1 cellular context compared by ENCODE assay signal in the genomic region with DNA sequence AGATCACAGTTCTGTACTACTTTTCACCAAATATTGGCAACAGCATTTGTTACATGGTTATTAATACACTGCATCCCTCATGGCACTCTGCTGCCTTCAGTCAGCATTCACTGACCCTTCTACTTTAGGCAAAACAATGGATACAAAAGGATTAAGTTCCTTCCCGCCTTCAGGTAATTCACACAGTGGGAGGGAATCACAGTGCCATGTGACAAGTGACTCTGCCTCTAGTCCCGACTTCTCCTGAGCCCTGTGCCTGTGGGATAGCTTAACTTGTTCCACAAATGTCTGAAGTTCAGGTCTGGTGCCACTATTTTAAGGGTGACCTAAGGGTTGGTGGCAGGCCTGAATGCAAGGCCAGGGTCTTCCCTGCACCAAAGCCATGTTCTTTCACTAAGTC.
TF ChIP-seq lines count a peak whose summit lies in the region.

No MANE protein-coding gene starts in this region.

TF ChIP-seq in H1, 55 proteins besides CTCF, POLR2A, EP300 and RAD21 (continued from another document):
- TF ChIP-seq GABPA (IDR thresholded peaks at IDR 0.05; ENCODE audit: borderline replicate concordance, insufficient read depth, low read length) (no peak), JUND (IDR thresholded peaks at IDR 0.05; ENCODE audit: low read length) (no peak), NANOG (IDR thresholded peaks at IDR 0.05; ENCODE audit: insufficient read depth, low read depth, low read length, poor library complexity, severe bottlenecking) (no peak), CREB1 (IDR thresholded peaks at IDR 0.05) (no peak), SIX5 (IDR thresholded peaks at IDR 0.05; ENCODE audit: low read depth, low read length) (no peak), BACH1 (IDR thresholded peaks at IDR 0.05; ENCODE audit: low read length) (no peak), SP1 (IDR thresholded peaks at IDR 0.05; ENCODE audit: low read depth, low read length) (no peak), JUN (IDR thresholded peaks at IDR 0.05; ENCODE audit: low read depth, low read length) (no peak), TBP (IDR thresholded peaks at IDR 0.05; ENCODE audit: low read depth, low read length) (no peak), RXRA (IDR thresholded peaks at IDR 0.05; ENCODE audit: insufficient read depth, low read depth, low read length) (no peak), TCF12 (IDR thresholded peaks at IDR 0.05; ENCODE audit: low read depth, low read length) (no peak), SIN3A (conservative IDR thresholded peaks at IDR 0.05 in 1 of 2, IDR thresholded peaks at IDR 0.05 in 1 of 2; ENCODE audit: low read depth in 1 of 2, low read length in 2 of 2) (no peak), KDM1A (IDR thresholded peaks at IDR 0.05; ENCODE audit: borderline replicate concordance, low read length) (no peak), TAF7 (optimal IDR thresholded peaks at IDR 0.05; ENCODE audit: borderline replicate concordance, low read depth, low read length) (no peak), BCL11A (IDR thresholded peaks at IDR 0.05; ENCODE audit: low read depth in 2 of 2, low read length in 2 of 2) (no peak), EGR1 (IDR thresholded peaks at IDR 0.05; ENCODE audit: borderline replicate concordance, low read depth, low read length) (no peak), CHD2 (IDR thresholded peaks at IDR 0.05; ENCODE audit: low read length) (no peak), KDM4A (IDR thresholded peaks at IDR 0.05; ENCODE audit: low read depth, low read length, severe bottlenecking) (no peak), ZNF274 (IDR thresholded peaks at IDR 0.05; ENCODE audit: borderline replicate concordance, extremely low read depth, low read length) (no peak), POLR2AphosphoS5 (IDR thresholded peaks at IDR 0.05; ENCODE audit: low read depth, low read length) (peak; percentile 34), CEBPB (IDR thresholded peaks at IDR 0.05; ENCODE audit: low read depth, low read length) (no peak), MAFK (IDR thresholded peaks at IDR 0.05; ENCODE audit: low read depth, low read length) (no peak), YY1 (IDR thresholded peaks at IDR 0.05; ENCODE audit: low read depth, low read length) (no peak), TEAD4 (IDR thresholded peaks at IDR 0.05; ENCODE audit: low read depth, low read length) (no peak), HDAC2 (IDR thresholded peaks at IDR 0.05; ENCODE audit: borderline replicate concordance in 1 of 2, low read depth in 2 of 2, low read length in 2 of 2) (no peak), SIRT6 (IDR thresholded peaks at IDR 0.05; ENCODE audit: low read length) (no peak), POU5F1 (IDR thresholded peaks at IDR 0.05; ENCODE audit: low read depth, low read length) (no peak), CBX8 (IDR thresholded peaks at IDR 0.05; ENCODE audit: borderline replicate concordance, low read depth, low read length) (no peak), SRF (IDR thresholded peaks at IDR 0.05; ENCODE audit: low read depth, low read length) (no peak)
- TF ChIP-seq, protein P1, sequence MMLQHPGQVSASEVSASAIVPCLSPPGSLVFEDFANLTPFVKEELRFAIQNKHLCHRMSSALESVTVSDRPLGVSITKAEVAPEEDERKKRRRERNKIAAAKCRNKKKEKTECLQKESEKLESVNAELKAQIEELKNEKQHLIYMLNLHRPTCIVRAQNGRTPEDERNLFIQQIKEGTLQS (IDR thresholded peaks at IDR 0.05; ENCODE audit: insufficient read depth, low read depth, low read length): no peak
- TF ChIP-seq, protein P2, sequence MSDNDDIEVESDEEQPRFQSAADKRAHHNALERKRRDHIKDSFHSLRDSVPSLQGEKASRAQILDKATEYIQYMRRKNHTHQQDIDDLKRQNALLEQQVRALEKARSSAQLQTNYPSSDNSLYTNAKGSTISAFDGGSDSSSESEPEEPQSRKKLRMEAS (IDR thresholded peaks at IDR 0.05): peak; percentile 95
- TF ChIP-seq, protein P3, sequence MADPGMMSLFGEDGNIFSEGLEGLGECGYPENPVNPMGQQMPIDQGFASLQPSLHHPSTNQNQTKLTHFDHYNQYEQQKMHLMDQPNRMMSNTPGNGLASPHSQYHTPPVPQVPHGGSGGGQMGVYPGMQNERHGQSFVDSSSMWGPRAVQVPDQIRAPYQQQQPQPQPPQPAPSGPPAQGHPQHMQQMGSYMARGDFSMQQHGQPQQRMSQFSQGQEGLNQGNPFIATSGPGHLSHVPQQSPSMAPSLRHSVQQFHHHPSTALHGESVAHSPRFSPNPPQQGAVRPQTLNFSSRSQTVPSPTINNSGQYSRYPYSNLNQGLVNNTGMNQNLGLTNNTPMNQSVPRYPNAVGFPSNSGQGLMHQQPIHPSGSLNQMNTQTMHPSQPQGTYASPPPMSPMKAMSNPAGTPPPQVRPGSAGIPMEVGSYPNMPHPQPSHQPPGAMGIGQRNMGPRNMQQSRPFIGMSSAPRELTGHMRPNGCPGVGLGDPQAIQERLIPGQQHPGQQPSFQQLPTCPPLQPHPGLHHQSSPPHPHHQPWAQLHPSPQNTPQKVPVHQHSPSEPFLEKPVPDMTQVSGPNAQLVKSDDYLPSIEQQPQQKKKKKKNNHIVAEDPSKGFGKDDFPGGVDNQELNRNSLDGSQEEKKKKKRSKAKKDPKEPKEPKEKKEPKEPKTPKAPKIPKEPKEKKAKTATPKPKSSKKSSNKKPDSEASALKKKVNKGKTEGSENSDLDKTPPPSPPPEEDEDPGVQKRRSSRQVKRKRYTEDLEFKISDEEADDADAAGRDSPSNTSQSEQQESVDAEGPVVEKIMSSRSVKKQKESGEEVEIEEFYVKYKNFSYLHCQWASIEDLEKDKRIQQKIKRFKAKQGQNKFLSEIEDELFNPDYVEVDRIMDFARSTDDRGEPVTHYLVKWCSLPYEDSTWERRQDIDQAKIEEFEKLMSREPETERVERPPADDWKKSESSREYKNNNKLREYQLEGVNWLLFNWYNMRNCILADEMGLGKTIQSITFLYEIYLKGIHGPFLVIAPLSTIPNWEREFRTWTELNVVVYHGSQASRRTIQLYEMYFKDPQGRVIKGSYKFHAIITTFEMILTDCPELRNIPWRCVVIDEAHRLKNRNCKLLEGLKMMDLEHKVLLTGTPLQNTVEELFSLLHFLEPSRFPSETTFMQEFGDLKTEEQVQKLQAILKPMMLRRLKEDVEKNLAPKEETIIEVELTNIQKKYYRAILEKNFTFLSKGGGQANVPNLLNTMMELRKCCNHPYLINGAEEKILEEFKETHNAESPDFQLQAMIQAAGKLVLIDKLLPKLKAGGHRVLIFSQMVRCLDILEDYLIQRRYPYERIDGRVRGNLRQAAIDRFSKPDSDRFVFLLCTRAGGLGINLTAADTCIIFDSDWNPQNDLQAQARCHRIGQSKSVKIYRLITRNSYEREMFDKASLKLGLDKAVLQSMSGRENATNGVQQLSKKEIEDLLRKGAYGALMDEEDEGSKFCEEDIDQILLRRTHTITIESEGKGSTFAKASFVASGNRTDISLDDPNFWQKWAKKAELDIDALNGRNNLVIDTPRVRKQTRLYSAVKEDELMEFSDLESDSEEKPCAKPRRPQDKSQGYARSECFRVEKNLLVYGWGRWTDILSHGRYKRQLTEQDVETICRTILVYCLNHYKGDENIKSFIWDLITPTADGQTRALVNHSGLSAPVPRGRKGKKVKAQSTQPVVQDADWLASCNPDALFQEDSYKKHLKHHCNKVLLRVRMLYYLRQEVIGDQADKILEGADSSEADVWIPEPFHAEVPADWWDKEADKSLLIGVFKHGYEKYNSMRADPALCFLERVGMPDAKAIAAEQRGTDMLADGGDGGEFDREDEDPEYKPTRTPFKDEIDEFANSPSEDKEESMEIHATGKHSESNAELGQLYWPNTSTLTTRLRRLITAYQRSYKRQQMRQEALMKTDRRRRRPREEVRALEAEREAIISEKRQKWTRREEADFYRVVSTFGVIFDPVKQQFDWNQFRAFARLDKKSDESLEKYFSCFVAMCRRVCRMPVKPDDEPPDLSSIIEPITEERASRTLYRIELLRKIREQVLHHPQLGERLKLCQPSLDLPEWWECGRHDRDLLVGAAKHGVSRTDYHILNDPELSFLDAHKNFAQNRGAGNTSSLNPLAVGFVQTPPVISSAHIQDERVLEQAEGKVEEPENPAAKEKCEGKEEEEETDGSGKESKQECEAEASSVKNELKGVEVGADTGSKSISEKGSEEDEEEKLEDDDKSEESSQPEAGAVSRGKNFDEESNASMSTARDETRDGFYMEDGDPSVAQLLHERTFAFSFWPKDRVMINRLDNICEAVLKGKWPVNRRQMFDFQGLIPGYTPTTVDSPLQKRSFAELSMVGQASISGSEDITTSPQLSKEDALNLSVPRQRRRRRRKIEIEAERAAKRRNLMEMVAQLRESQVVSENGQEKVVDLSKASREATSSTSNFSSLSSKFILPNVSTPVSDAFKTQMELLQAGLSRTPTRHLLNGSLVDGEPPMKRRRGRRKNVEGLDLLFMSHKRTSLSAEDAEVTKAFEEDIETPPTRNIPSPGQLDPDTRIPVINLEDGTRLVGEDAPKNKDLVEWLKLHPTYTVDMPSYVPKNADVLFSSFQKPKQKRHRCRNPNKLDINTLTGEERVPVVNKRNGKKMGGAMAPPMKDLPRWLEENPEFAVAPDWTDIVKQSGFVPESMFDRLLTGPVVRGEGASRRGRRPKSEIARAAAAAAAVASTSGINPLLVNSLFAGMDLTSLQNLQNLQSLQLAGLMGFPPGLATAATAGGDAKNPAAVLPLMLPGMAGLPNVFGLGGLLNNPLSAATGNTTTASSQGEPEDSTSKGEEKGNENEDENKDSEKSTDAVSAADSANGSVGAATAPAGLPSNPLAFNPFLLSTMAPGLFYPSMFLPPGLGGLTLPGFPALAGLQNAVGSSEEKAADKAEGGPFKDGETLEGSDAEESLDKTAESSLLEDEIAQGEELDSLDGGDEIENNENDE (IDR thresholded peaks at IDR 0.05; ENCODE audit: insufficient replicate concordance, low read length): peak; percentile 27
- TF ChIP-seq, protein P4, sequence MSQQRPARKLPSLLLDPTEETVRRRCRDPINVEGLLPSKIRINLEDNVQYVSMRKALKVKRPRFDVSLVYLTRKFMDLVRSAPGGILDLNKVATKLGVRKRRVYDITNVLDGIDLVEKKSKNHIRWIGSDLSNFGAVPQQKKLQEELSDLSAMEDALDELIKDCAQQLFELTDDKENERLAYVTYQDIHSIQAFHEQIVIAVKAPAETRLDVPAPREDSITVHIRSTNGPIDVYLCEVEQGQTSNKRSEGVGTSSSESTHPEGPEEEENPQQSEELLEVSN (IDR thresholded peaks at IDR 0.05): peak; percentile 86
- TF ChIP-seq, protein P5, sequence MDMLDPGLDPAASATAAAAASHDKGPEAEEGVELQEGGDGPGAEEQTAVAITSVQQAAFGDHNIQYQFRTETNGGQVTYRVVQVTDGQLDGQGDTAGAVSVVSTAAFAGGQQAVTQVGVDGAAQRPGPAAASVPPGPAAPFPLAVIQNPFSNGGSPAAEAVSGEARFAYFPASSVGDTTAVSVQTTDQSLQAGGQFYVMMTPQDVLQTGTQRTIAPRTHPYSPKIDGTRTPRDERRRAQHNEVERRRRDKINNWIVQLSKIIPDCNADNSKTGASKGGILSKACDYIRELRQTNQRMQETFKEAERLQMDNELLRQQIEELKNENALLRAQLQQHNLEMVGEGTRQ (IDR thresholded peaks at IDR 0.05; ENCODE audit: low read length): peak; percentile 63; the same call in 1 of the 2 replicates
